Comparison of ENCODE assay signal across 22 cellular contexts in the genomic region with DNA sequence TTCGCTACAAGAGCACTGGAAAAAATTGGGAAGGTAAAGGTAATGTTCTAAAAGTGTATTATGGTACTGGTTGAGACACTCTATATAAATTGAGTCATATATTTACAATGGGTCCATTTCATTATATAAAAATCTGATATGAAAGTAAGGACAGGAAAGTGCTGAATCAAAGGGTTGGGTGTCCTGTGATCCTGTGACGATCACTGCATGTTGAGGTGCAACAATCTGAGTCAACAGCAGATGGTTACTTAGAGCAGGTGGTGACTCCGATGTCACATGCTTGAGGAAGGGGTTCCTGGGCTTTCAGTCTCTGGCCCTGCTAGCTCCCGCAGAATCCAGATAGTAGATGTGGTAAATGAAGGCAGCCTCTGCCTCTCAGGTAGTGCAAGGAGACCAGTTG.
DNase-seq lines count a peak whose midpoint lies in the region; ATAC-seq, FAIRE-seq and TF ChIP-seq lines count a peak whose summit lies in the region.
"Had no signal": no experiment of that assay in that cellular context is flagged by ENCODE, and none has a peak within 500 bp of the region (broad histone marks: within the 10 kb centered on the region; RNA-seq: fewer than 3 reads in every experiment).

No MANE protein-coding gene starts in this region.

- no peaks in the 10 kb centered on the region for H3K9me1 ChIP-seq in K562 (ENCODE audit: control insufficient read depth, insufficient read depth, low read length)

- CTCF ChIA-PET in K562 (lab: Yijun Ruan, JAX; ENCODE audit: low intra/inter-chr PET ratio), result no interaction called here

- in situ Hi-C loops in K562 (cut with MboI), result loop anchor here (25.0 kb wide), 1 partner anchor 91 kb away; no protein-coding TSS in a partner anchor

- H3K4me3 ChIP-seq in K562 (no peak overlapping the region), colonic mucosa (no peak overlapping the region)
- H3K4me3 ChIP-seq: GM23248, SK-N-MC had no signal

- no TSS peak for BruUV-seq in K562 (replicated peaks; lab: Mats Ljungman, UMichigan)

- no peak overlapping the region for H2AFZ ChIP-seq in K562 (ENCODE audit: low read depth, low read length)
- H2AFZ ChIP-seq: GM23248 had no signal

- TF ChIP-seq EP300 in K562 (IDR thresholded peaks at IDR 0.05; ENCODE audit: low read length), result no peak

- H3K27ac ChIP-seq in K562 (ENCODE audit: extremely low read depth, low read depth, low read length), result no peak overlapping the region
- H3K27ac ChIP-seq in colonic mucosa, result no peak overlapping the region
- H3K27ac ChIP-seq: 22Rv1, C4-2B, GM23248, RWPE1, SK-N-MC had no signal

- intact Hi-C loops in K562 (cut with micrococcal nuclease), result no loop called here
- intact Hi-C loops in colonic mucosa (cut with DNase I), result no loop called here

- H4K20me1 ChIP-seq in K562 (replicated peaks; ENCODE audit: control insufficient read depth, insufficient read depth, low read length), result no peaks in the 10 kb centered on the region

- H3K9ac ChIP-seq in K562 (ENCODE audit: insufficient read depth in 1 of 2, low read depth in 2 of 2, low read length in 2 of 2) (no peak overlapping the region), colonic mucosa (ENCODE audit: low read depth in 2 of 2, low read length in 2 of 2) (no peak overlapping the region)
- H3K9ac ChIP-seq: GM23248 had no signal

- POLR2A ChIA-PET in K562 (lab: Yijun Ruan, JAX), result interaction anchor here (0.8 kb wide), 1 partner anchor 181 kb away, joined by 6 read pairs; no protein-coding TSS in a partner anchor

- TF ChIP-seq POLR2A in K562 (conservative IDR thresholded peaks at IDR 0.05), result no peak

- TF ChIP-seq RAD21 in K562 (CRISPR knock-in tag; conservative IDR thresholded peaks at IDR 0.05 in 1 of 2, IDR thresholded peaks at IDR 0.05 in 1 of 2), result no peak

- H3K36me3 ChIP-seq in K562 (ENCODE audit: control insufficient read depth, insufficient read depth, low read length) (peaks cover 7% of the 10 kb centered on the region; the same call in 1 of the 3 replicates), colonic mucosa (no peaks in the 10 kb centered on the region)

- H3K9me3 ChIP-seq in K562 (replicated peaks; ENCODE audit: control insufficient read depth, insufficient read depth, low read depth, low read length), result no peaks in the 10 kb centered on the region
- no peaks in the 10 kb centered on the region for H3K9me3 ChIP-seq in colonic mucosa

- peak; percentile 58 for ATAC-seq in K562
- ATAC-seq: CD8-positive, alpha-beta T cell; Panc1 had no signal

- no peak for FAIRE-seq in K562 (lab: Jason Lieb, UNC)
- FAIRE-seq: G401.6 had no signal

- H3K27me3 ChIP-seq in K562 (ENCODE audit: control insufficient read depth in 2 of 2, insufficient read depth in 2 of 2, low read length in 2 of 2) (no peaks in the 10 kb centered on the region), colonic mucosa (no peaks in the 10 kb centered on the region)

- DNase-seq in DMS 273 (lab: John Stamatoyannopoulos, UW; ENCODE audit: unreplicated experiment) (peak; percentile 7), DMS 273 treated with DMSO at 0.1 percent for 48 hours (lab: John Stamatoyannopoulos, UW) (no peak), COLO668 (lab: John Stamatoyannopoulos, UW; ENCODE audit: unreplicated experiment) (peak; percentile 65), NCI-H510A (lab: John Stamatoyannopoulos, UW) (peak; percentile 29), K562 (ENCODE audit: extremely low read depth in 1 of 4, low spot score in 3 of 4) (no peak), colonic mucosa (no peak), NCI-H2081 treated with DMSO at 0.1 percent for 48 hours (lab: John Stamatoyannopoulos, UW) (no peak)
- DNase-seq: CD8-positive, alpha-beta T cell; DMS153; GM23248; HCEC 1CT; KG1; MM.1S; NCI-H2029 treated with DMSO at 0.1 percent for 48 hours; NCI-H526; SIG-M5 had no signal

- H3K79me2 ChIP-seq in K562 (ENCODE audit: control insufficient read depth, insufficient read depth, low read length), result no peaks in the 10 kb centered on the region; the same call in 2 of the 3 replicates

- TF ChIP-seq CTCF in K562 (IDR thresholded peaks at IDR 0.05 in 2 of 3, conservative IDR thresholded peaks at IDR 0.05 in 1 of 3; ENCODE audit: insufficient read depth in 2 of 3, low read depth in 1 of 3, low read length in 3 of 3) (no peak), colonic mucosa (IDR thresholded peaks at IDR 0.05) (no peak)

- H3K4me2 ChIP-seq in K562 (ENCODE audit: insufficient read depth, low read length), result no peak overlapping the region

- H3K4me1 ChIP-seq in K562 (replicated peaks in 1 of 2; ENCODE audit: control insufficient read depth in 2 of 2, insufficient read depth in 2 of 2, low read length in 2 of 2) (no peaks in the 10 kb centered on the region), colonic mucosa (no peaks in the 10 kb centered on the region)

- 77% methylated on average over 4 of the region's 4 CpGs for WGBS in K562 (ENCODE audit: insufficient coverage, low coverage, missing lambda C conversion rate)

TF ChIP-seq in K562, 482 proteins besides CTCF, POLR2A, EP300 and RAD21:
- TF ChIP-seq NUFIP1 (IDR thresholded peaks at IDR 0.05; ENCODE audit: partially characterized antibody) (no peak), L3MBTL2 (IDR thresholded peaks at IDR 0.05) (no peak; the same call in 1 of the 2 replicates), RBM17 (IDR thresholded peaks at IDR 0.05; ENCODE audit: borderline replicate concordance, low read depth, low read length) (no peak), ZNF76 (CRISPR knock-in tag; IDR thresholded peaks at IDR 0.05; ENCODE audit: borderline replicate concordance) (no peak), YBX1 (IDR thresholded peaks at IDR 0.05) (no peak), NR1H2 (CRISPR knock-in tag; IDR thresholded peaks at IDR 0.05) (no peak), ZNF778 (CRISPR knock-in tag; IDR thresholded peaks at IDR 0.05) (no peak), ZC3H4 (CRISPR knock-in tag; IDR thresholded peaks at IDR 0.05; ENCODE audit: borderline replicate concordance) (no peak), MYNN (IDR thresholded peaks at IDR 0.05) (no peak), MYNN (CRISPR knock-in tag; IDR thresholded peaks at IDR 0.05) (no peak), TSC22D4 (tag; IDR thresholded peaks at IDR 0.05) (no peak), PHF8 (IDR thresholded peaks at IDR 0.05; ENCODE audit: borderline replicate concordance, low read length) (no peak)
- TF ChIP-seq, protein P1, sequence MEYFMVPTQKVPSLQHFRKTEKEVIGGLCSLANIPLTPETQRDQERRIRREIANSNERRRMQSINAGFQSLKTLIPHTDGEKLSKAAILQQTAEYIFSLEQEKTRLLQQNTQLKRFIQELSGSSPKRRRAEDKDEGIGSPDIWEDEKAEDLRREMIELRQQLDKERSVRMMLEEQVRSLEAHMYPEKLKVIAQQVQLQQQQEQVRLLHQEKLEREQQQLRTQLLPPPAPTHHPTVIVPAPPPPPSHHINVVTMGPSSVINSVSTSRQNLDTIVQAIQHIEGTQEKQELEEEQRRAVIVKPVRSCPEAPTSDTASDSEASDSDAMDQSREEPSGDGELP (CRISPR knock-in tag; IDR thresholded peaks at IDR 0.05; ENCODE audit: borderline replicate concordance), result no peak

Comparison
In these comparisons a context has a peak if more than half of its experiments do, and no peak if none do; other contexts are left out.
1. DNase-seq: peak in DMS 273 (single experiment), COLO668 (single experiment) and NCI-H510A (single experiment); none in DMS 273 treated with DMSO at 0.1 percent for 48 hours (single experiment), K562 (0 of 4), colonic mucosa (single experiment) and NCI-H2081 treated with DMSO at 0.1 percent for 48 hours (single experiment).